18 cellular contexts compared by ENCODE assay signal in genomic region chr15:38424101-38424552, GRCh38. TPM values are rescaled to one million over a fixed set of nuclear protein-coding genes. Genes with fewer than 3 reads are reported as not detected.
DNase-seq lines count a peak whose midpoint lies in the region; ATAC-seq and TF ChIP-seq lines count a peak whose summit lies in the region.
"Had no signal": no experiment of that assay in that cellular context is flagged by ENCODE, and none has a peak within 500 bp of the region (broad histone marks: within the 10 kb centered on the region; RNA-seq: fewer than 3 reads in every experiment).

No MANE protein-coding gene starts in this region.

- ATAC-seq in GM19328 (IDR thresholded peaks at IDR 0.05; ENCODE audit: unreplicated experiment) (peak; percentile 70), HG02610 (IDR thresholded peaks at IDR 0.05; ENCODE audit: unreplicated experiment) (peak; percentile 47), HG03432 (IDR thresholded peaks at IDR 0.05; ENCODE audit: unreplicated experiment) (peak; percentile 73), esophagus mucosa (no peak)
- ATAC-seq in naive thymus-derived CD8-positive, alpha-beta T cell = no peak
- ATAC-seq: A549; activated T-cell treated with anti-CD3 and anti-CD28 coated beads, Interleukin-2, amount 50 U/mL, for 72 hours; PC-3 had no signal

- DNase-seq in GM12864 (ENCODE audit: low read depth) (peak; percentile 25), NCI-H1436 treated with DMSO at 0.1 percent for 48 hours (lab: John Stamatoyannopoulos, UW) (no peak), NCI-H510A treated with DMSO at 0.1 percent for 48 hours (lab: John Stamatoyannopoulos, UW) (no peak)
- no peak for DNase-seq in naive thymus-derived CD8-positive, alpha-beta T cell
- DNase-seq: activated T-cell treated with anti-CD3 and anti-CD28 coated beads, Interleukin-2, amount 50 U/mL, for 72 hours; dorsolateral prefrontal cortex; foreskin fibroblast; NCI-H226; PC-3; stimulated activated CD4-positive, alpha-beta T cell treated with anti-CD3 and anti-CD28 coated beads, Interleukin-15, amount 100 ng/mL, for 24 hours had no signal

- H3K27ac Mint-ChIP-seq in naive thymus-derived CD8-positive, alpha-beta T cell = no peak overlapping the region
- H3K27ac Mint-ChIP-seq: activated T-cell treated with anti-CD3 and anti-CD28 coated beads, Interleukin-2, amount 50 U/mL, for 72 hours; mesothelial cell of epicardium; progenitor cell of endocrine pancreas had no signal

- H3K4me3 Mint-ChIP-seq in naive thymus-derived CD8-positive, alpha-beta T cell = peak overlapping the region in 1 of 10 donors; percentile 20
- H3K4me3 Mint-ChIP-seq: activated T-cell treated with anti-CD3 and anti-CD28 coated beads, Interleukin-2, amount 50 U/mL, for 72 hours; mesothelial cell of epicardium had no signal

- H3K27me3 Mint-ChIP-seq in naive thymus-derived CD8-positive, alpha-beta T cell = peaks cover 7 to 34% (median 12%) of the 10 kb centered on the region in 5 donors

- peaks cover 0 to 5% (median 0%) of the 10 kb centered on the region in 3 donors for H3K36me3 Mint-ChIP-seq in naive thymus-derived CD8-positive, alpha-beta T cell
- H3K36me3 Mint-ChIP-seq: mesothelial cell of epicardium had no signal

- peak overlapping the region; percentile 10; the same call in 1 of the 2 replicates for H3K4me3 ChIP-seq in GM12864 (ENCODE audit: low read depth, low read length)
- H3K4me3 ChIP-seq: A549, ascending aorta, dorsolateral prefrontal cortex had no signal

- POLR2A ChIA-PET in naive thymus-derived CD8-positive, alpha-beta T cell (lab: Charles Lee) = no interaction called here

- no peaks in the 10 kb centered on the region for H3K4me1 Mint-ChIP-seq in naive thymus-derived CD8-positive, alpha-beta T cell
- H3K4me1 Mint-ChIP-seq: mesothelial cell of epicardium had no signal

- no peak for TF ChIP-seq CTCF in GM12864 (IDR thresholded peaks at IDR 0.05; ENCODE audit: low read depth, low read length, missing control alignments)

- peaks cover 0 to 2% (median 0%) of the 10 kb centered on the region in 9 donors for H3K9me3 Mint-ChIP-seq in naive thymus-derived CD8-positive, alpha-beta T cell
- H3K9me3 Mint-ChIP-seq: activated T-cell treated with anti-CD3 and anti-CD28 coated beads, Interleukin-2, amount 50 U/mL, for 72 hours had no signal

RNA-seq across cellular contexts. Expression of gene FAM98B, which starts 29.8 kb away (rescaled TPM):
- 10 to 100 TPM; 25.6 to 28.4 TPM for total RNA-seq in naive thymus-derived CD8-positive, alpha-beta T cell
- 1 to 10 TPM; 1.9 to 3.9 (median 3.2) TPM for polyA plus RNA-seq in naive thymus-derived CD8-positive, alpha-beta T cell
- 8.9 TPM for total RNA-seq in esophagus mucosa

Comparison
In these comparisons a context has a peak if more than half of its experiments do, and no peak if none do; other contexts are left out.
1. ATAC-seq: peak in GM19328 (single experiment), HG02610 (single experiment) and HG03432 (single experiment); none in naive thymus-derived CD8-positive, alpha-beta T cell (0 of 2) and esophagus mucosa (single experiment).